8 cellular contexts compared by ENCODE assay signal in genomic region chr10:102647433-102648268, GRCh38. TPM values are rescaled to one million over a fixed set of nuclear protein-coding genes. Genes with fewer than 3 reads are reported as not detected.
DNase-seq lines count a peak whose midpoint lies in the region; ATAC-seq and TF ChIP-seq lines count a peak whose summit lies in the region.

No MANE protein-coding gene starts in this region.

- CTCF ChIA-PET in WTC11 (lab: Charles Lee), result interaction anchor here (0.6 kb wide), 1 partner anchor 35 kb away, joined by 3 read pairs; no protein-coding TSS in a partner anchor

- no peaks in the 10 kb centered on the region for H3K27me3 Mint-ChIP-seq in WTC11 (ENCODE audit: low read depth)

- in situ Hi-C loops in G401 (cut with HindIII; ENCODE audit: low sequenced_read_pairs), result no loop called here

- TF ChIP-seq CTCF in GM12865 (IDR thresholded peaks at IDR 0.05; ENCODE audit: insufficient read depth, low read depth, low read length, missing control alignments) (no peak), WTC11 (IDR thresholded peaks at IDR 0.05) (no peak), fibroblast of villous mesenchyme (IDR thresholded peaks at IDR 0.05; ENCODE audit: insufficient read depth, low read depth, low read length) (no peak)

- H3K4me3 ChIP-seq in GM12865 (ENCODE audit: low read depth, low read length) (peak overlapping the region; percentile 90), fibroblast of villous mesenchyme (ENCODE audit: low read depth, low read length) (peak overlapping the region; percentile 97)

- ATAC-seq in WTC11, result no peak

- H3K4me3 Mint-ChIP-seq in WTC11, result peak overlapping the region; percentile 12

- peak; percentile 55 for DNase-seq in GM12865 (ENCODE audit: low read depth)
- no peak for DNase-seq in WTC11 (ENCODE audit: low spot score)
- DNase-seq in fibroblast of villous mesenchyme (ENCODE audit: low read depth), result no peak
- peak; percentile 39 for DNase-seq in retina
- no peak for DNase-seq in G401 (ENCODE audit: low spot score)
- DNase-seq in NCI-H1694 (lab: John Stamatoyannopoulos, UW), result no peak
- no peak for DNase-seq in UCSD-AML1 (lab: John Stamatoyannopoulos, UW; ENCODE audit: unreplicated experiment)
- no peak for DNase-seq in NCI-H1417 treated with DMSO at 0.1 percent for 48 hours (lab: John Stamatoyannopoulos, UW)

- peak overlapping the region; percentile 67; the same call in 1 of the 2 replicates for H3K27ac Mint-ChIP-seq in WTC11

- no peaks in the 10 kb centered on the region for H3K36me3 Mint-ChIP-seq in WTC11

- POLR2A ChIA-PET in WTC11 (lab: Charles Lee), result no interaction called here

- peaks cover 54% of the 10 kb centered on the region for H3K4me1 Mint-ChIP-seq in WTC11

- H3K9me3 Mint-ChIP-seq in WTC11, result no peaks in the 10 kb centered on the region

TF ChIP-seq in WTC11, 78 proteins besides CTCF, POLR2A, EP300 and RAD21:
- TF ChIP-seq IRF1 (CRISPR knock-in tag; IDR thresholded peaks at IDR 0.05) (no peak), ARID4B (CRISPR knock-in tag; IDR thresholded peaks at IDR 0.05; ENCODE audit: borderline replicate concordance) (no peak)

RNA-seq across cellular contexts. Expression of gene TRIM8, which starts 3.4 kb away (rescaled TPM):
- total RNA-seq in WTC11 (2021) (36.3 to 40.3 TPM (median 36.8 TPM) in 3 replicates), fibroblast of villous mesenchyme (116 and 119 TPM in 2 replicates)
- total RNA-seq in G401 (2014; rRNA removed; shearing (Covaris generic)), result 30.2 and 44.4 TPM in 2 replicates

Comparison
In these comparisons a context has a peak if more than half of its experiments do, and no peak if none do; other contexts are left out.
1. DNase-seq: peak in GM12865 (single experiment) and retina (single experiment); none in WTC11 (single experiment), fibroblast of villous mesenchyme (single experiment), G401 (single experiment), NCI-H1694 (single experiment), UCSD-AML1 (single experiment) and NCI-H1417 treated with DMSO at 0.1 percent for 48 hours (single experiment).